In genomic region chr1:227225715-227226346, GRCh38 we compare ENCODE assay signal across 14 cellular contexts.
DNase-seq lines count a peak whose midpoint lies in the region; ATAC-seq, FAIRE-seq and TF ChIP-seq lines count a peak whose summit lies in the region.
"Had no signal": no experiment of that assay in that cellular context is flagged by ENCODE, and none has a peak within 500 bp of the region (broad histone marks: within the 10 kb centered on the region; RNA-seq: fewer than 3 reads in every experiment).

No MANE protein-coding gene starts in this region.

- no peak overlapping the region for H3K4me3 Mint-ChIP-seq in activated CD4-positive, alpha-beta T cell treated with anti-CD3 and anti-CD28 coated beads for 36 hours
- H3K4me3 Mint-ChIP-seq: activated T-cell treated with anti-CD3 and anti-CD28 coated beads, Interleukin-2, amount 50 U/mL, for 72 hours; CD8-positive, alpha-beta T cell; dendritic cell treated with granulocyte-macrophage colony-stimulating factor and Interleukin-4, amounts not matched to agents 40 ng/mL and 50 ng/mL, for 4 days; T-helper 17 cell had no signal

- H3K4me3 ChIP-seq in AG09309 (ENCODE audit: control insufficient read depth, low read depth, low read length) (no peak overlapping the region), adipocyte (ENCODE audit: low read length) (peak overlapping the region; percentile 72), keratinocyte (ENCODE audit: control insufficient read depth in 2 of 3, extremely low read depth in 1 of 3, insufficient read depth in 2 of 3, low read depth in 1 of 3, low read length in 3 of 3) (peak overlapping the region in 1 of 3 experiments; percentile 29)

- peaks cover 14% of the 10 kb centered on the region for H3K4me1 ChIP-seq in adipocyte (ENCODE audit: control insufficient read depth, insufficient read depth, low read length)
- peaks cover 15% of the 10 kb centered on the region for H3K4me1 ChIP-seq in keratinocyte (ENCODE audit: control insufficient read depth, extremely low read depth, insufficient read depth, low read length)

- peak overlapping the region; percentile 5 for H2AFZ ChIP-seq in keratinocyte (ENCODE audit: control insufficient read depth, low read length)

- H3K9me1 ChIP-seq in keratinocyte (ENCODE audit: control insufficient read depth, extremely low read depth, insufficient read depth, low read length), result peaks cover 3% of the 10 kb centered on the region

- dilution Hi-C loops in keratinocyte (cut with MboI; ENCODE audit: extremely low pct_ligation_motif_present, low sequenced_read_pairs), result no loop called here

- no peak overlapping the region for H3K27ac Mint-ChIP-seq in activated CD4-positive, alpha-beta T cell treated with anti-CD3 and anti-CD28 coated beads for 36 hours
- H3K27ac Mint-ChIP-seq: CD8-positive, alpha-beta T cell; dendritic cell treated with granulocyte-macrophage colony-stimulating factor and Interleukin-4, amounts not matched to agents 40 ng/mL and 50 ng/mL, for 4 days; T-helper 17 cell had no signal

- H3K4me1 Mint-ChIP-seq in activated CD4-positive, alpha-beta T cell treated with anti-CD3 and anti-CD28 coated beads for 36 hours, result no peaks in the 10 kb centered on the region

- FAIRE-seq in keratinocyte (lab: Jason Lieb, UNC), result peak; percentile 87

- H3K27me3 Mint-ChIP-seq in activated CD4-positive, alpha-beta T cell treated with anti-CD3 and anti-CD28 coated beads for 36 hours, result peaks cover 6% of the 10 kb centered on the region
- H3K27me3 Mint-ChIP-seq: dendritic cell treated with granulocyte-macrophage colony-stimulating factor and Interleukin-4, amounts not matched to agents 40 ng/mL and 50 ng/mL, for 4 days had no signal

- POLR2A ChIA-PET in activated CD4-positive, alpha-beta T cell treated with anti-CD3 and anti-CD28 coated beads for 36 hours (lab: Charles Lee), result no interaction called here

- H3K9me3 ChIP-seq in adipocyte (ENCODE audit: control insufficient read depth, low read length) (no peaks in the 10 kb centered on the region), keratinocyte (ENCODE audit: control insufficient read depth, low read depth, low read length) (no peaks in the 10 kb centered on the region)

- H3K27me3 ChIP-seq in adipocyte (replicated peaks; ENCODE audit: control insufficient read depth, insufficient read depth, low read length) (no peaks in the 10 kb centered on the region), keratinocyte (ENCODE audit: control insufficient read depth, extremely low read depth, insufficient read depth, low read length) (no peaks in the 10 kb centered on the region)

- CTCF ChIA-PET in activated CD4-positive, alpha-beta T cell treated with anti-CD3 and anti-CD28 coated beads for 36 hours (lab: Charles Lee), result no interaction called here

- H3K79me2 ChIP-seq in keratinocyte (ENCODE audit: control insufficient read depth, insufficient read depth, low read length), result peaks cover 7% of the 10 kb centered on the region

- peaks cover 3% of the 10 kb centered on the region for H4K20me1 ChIP-seq in keratinocyte (ENCODE audit: control insufficient read depth, extremely low read depth, insufficient read depth, low read length)

- no peaks in the 10 kb centered on the region for H3K9me3 Mint-ChIP-seq in activated CD4-positive, alpha-beta T cell treated with anti-CD3 and anti-CD28 coated beads for 36 hours (ENCODE audit: low read depth)
- H3K9me3 Mint-ChIP-seq: activated T-cell treated with anti-CD3 and anti-CD28 coated beads, Interleukin-2, amount 50 U/mL, for 72 hours; CD8-positive, alpha-beta T cell; dendritic cell treated with granulocyte-macrophage colony-stimulating factor and Interleukin-4, amounts not matched to agents 40 ng/mL and 50 ng/mL, for 4 days had no signal

- TF ChIP-seq CTCF in AG09309 (IDR thresholded peaks at IDR 0.05; ENCODE audit: control insufficient read depth, insufficient read depth, low read depth, low read length, missing control alignments) (no peak), keratinocyte (optimal IDR thresholded peaks at IDR 0.05 in 1 of 3, IDR thresholded peaks at IDR 0.05 in 1 of 3, conservative IDR thresholded peaks at IDR 0.05 in 1 of 3; ENCODE audit: extremely low read depth in 1 of 3, insufficient read depth in 2 of 3, low read length in 3 of 3) (no peak)

- H3K4me2 ChIP-seq in keratinocyte (ENCODE audit: control insufficient read depth, extremely low read depth, insufficient read depth, low read depth, low read length), result peak overlapping the region; percentile 68

- intact Hi-C loops in activated CD4-positive, alpha-beta T cell treated with anti-CD3 and anti-CD28 coated beads for 36 hours (cut with DNase I, micrococcal nuclease), result no loop called here
- intact Hi-C loops in cardiac septum (cut with DNase I), result no loop called here

- H3K27ac ChIP-seq in keratinocyte (ENCODE audit: control insufficient read depth, insufficient read depth, low read length), result peak overlapping the region; percentile 28

- in situ Hi-C loops in KBM-7 (cut with MboI; ENCODE audit: low pct_unique_long_range_greater_than_20kb, low sequenced_read_pairs), result no loop called here

- no peak overlapping the region for H3K9ac ChIP-seq in adipocyte (ENCODE audit: low read length)
- H3K9ac ChIP-seq in keratinocyte (ENCODE audit: control insufficient read depth, extremely low read depth, insufficient read depth, low read length), result no peak overlapping the region

- H3K36me3 Mint-ChIP-seq in activated CD4-positive, alpha-beta T cell treated with anti-CD3 and anti-CD28 coated beads for 36 hours (ENCODE audit: low read depth), result no peaks in the 10 kb centered on the region
- H3K36me3 Mint-ChIP-seq: CD8-positive, alpha-beta T cell had no signal

- peak; percentile 44 for DNase-seq in AG09309 (ENCODE audit: low read depth)
- peak; percentile 79 for DNase-seq in KBM-7
- peak; percentile 78 for DNase-seq in adipocyte (ENCODE audit: low read depth)
- peak; percentile 30 for DNase-seq in keratinocyte (ENCODE audit: low read depth, low spot score)
- no peak for DNase-seq in activated CD4-positive, alpha-beta T cell treated with anti-CD3 and anti-CD28 coated beads for 36 hours
- DNase-seq in cardiac septum (ENCODE audit: low spot score), result no peak
- DNase-seq: activated T-cell treated with anti-CD3 and anti-CD28 coated beads, Interleukin-2, amount 50 U/mL, for 72 hours; CD8-positive, alpha-beta T cell; NCI-H2171 treated with DMSO at 0.1 percent for 48 hours; posterior cingulate gyrus; T-helper 17 cell had no signal

- no peaks in the 10 kb centered on the region for H3K36me3 ChIP-seq in adipocyte (ENCODE audit: control insufficient read depth, insufficient read depth, low read length, severe bottlenecking)
- H3K36me3 ChIP-seq in keratinocyte (ENCODE audit: control insufficient read depth in 2 of 2, extremely low read depth in 1 of 2, insufficient read depth in 2 of 2, low read length in 2 of 2), result no peaks in the 10 kb centered on the region

- no peak for ATAC-seq in activated CD4-positive, alpha-beta T cell treated with anti-CD3 and anti-CD28 coated beads for 36 hours
- ATAC-seq in GM21381 (IDR thresholded peaks at IDR 0.05; ENCODE audit: unreplicated experiment), result no peak
- no peak for ATAC-seq in HG02798 (IDR thresholded peaks at IDR 0.05; ENCODE audit: poor library complexity, unreplicated experiment)
- ATAC-seq: activated T-cell treated with anti-CD3 and anti-CD28 coated beads, Interleukin-2, amount 50 U/mL, for 72 hours; CD8-positive, alpha-beta T cell; T-helper 17 cell had no signal

Comparison
In these comparisons a context has a peak if more than half of its experiments do, and no peak if none do; other contexts are left out.
1. DNase-seq: peak in AG09309 (single experiment), KBM-7 (single experiment), adipocyte (single experiment) and keratinocyte (single experiment); none in activated CD4-positive, alpha-beta T cell treated with anti-CD3 and anti-CD28 coated beads for 36 hours (single experiment) and cardiac septum (single experiment).